In the genomic region with DNA sequence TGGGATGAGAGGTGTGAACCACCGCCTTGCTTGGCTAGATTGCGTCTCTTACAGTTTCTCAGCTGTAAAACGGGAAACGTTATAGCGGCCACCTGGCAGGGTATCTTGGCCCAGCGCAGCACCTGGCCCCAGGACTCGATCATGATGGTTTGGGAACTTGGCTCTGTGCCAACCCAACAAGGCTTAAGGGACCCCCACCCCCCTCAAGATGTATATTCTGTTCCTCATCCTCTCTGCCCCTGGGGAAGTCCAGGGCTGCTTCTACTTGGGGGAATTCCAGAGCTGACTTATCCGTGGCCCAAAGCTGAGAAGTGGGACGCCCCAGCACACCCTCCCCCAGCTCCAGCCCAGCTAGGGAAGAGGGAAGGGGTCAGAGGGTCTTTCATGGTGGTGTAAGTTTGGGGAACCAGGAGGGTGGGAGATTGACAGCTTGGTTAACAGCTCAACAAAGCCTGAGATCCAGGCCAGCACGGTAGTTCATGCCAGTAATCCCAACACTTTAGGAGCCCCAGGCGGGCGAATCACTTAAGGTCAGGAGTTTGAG, we compare ENCODE assay signal across 1 cellular context.
TF ChIP-seq lines count a peak whose summit lies in the region.

No MANE protein-coding gene starts in this region.

TF ChIP-seq in GM23338, 12 proteins besides CTCF, POLR2A, EP300 and RAD21 (continued from another document):
- no peak for TF ChIP-seq ZNF462 (CRISPR knock-in tag; IDR thresholded peaks at IDR 0.05)
- TF ChIP-seq, protein P1, sequence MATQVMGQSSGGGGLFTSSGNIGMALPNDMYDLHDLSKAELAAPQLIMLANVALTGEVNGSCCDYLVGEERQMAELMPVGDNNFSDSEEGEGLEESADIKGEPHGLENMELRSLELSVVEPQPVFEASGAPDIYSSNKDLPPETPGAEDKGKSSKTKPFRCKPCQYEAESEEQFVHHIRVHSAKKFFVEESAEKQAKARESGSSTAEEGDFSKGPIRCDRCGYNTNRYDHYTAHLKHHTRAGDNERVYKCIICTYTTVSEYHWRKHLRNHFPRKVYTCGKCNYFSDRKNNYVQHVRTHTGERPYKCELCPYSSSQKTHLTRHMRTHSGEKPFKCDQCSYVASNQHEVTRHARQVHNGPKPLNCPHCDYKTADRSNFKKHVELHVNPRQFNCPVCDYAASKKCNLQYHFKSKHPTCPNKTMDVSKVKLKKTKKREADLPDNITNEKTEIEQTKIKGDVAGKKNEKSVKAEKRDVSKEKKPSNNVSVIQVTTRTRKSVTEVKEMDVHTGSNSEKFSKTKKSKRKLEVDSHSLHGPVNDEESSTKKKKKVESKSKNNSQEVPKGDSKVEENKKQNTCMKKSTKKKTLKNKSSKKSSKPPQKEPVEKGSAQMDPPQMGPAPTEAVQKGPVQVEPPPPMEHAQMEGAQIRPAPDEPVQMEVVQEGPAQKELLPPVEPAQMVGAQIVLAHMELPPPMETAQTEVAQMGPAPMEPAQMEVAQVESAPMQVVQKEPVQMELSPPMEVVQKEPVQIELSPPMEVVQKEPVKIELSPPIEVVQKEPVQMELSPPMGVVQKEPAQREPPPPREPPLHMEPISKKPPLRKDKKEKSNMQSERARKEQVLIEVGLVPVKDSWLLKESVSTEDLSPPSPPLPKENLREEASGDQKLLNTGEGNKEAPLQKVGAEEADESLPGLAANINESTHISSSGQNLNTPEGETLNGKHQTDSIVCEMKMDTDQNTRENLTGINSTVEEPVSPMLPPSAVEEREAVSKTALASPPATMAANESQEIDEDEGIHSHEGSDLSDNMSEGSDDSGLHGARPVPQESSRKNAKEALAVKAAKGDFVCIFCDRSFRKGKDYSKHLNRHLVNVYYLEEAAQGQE (IDR thresholded peaks at IDR 0.05; ENCODE audit: unreplicated experiment), result no peak
- no peak for TF ChIP-seq ZNF114 (CRISPR knock-in tag; IDR thresholded peaks at IDR 0.05)
- TF ChIP-seq NANOG (IDR thresholded peaks at IDR 0.05; ENCODE audit: borderline replicate concordance), result no peak
- TF ChIP-seq ZNF331 (CRISPR knock-in tag; IDR thresholded peaks at IDR 0.05; ENCODE audit: low read depth), result no peak
- no peak for TF ChIP-seq POLR2AphosphoS5 (IDR thresholded peaks at IDR 0.05; ENCODE audit: low read depth)
